1 cellular context compared by ENCODE assay signal in genomic region chr4:93084599-93085305, GRCh38.
A peak's percentile ranks its signal among the peaks of the same experiment; 100 is the strongest.
TF ChIP-seq lines count a peak whose summit lies in the region.

No MANE protein-coding gene starts in this region.

TF ChIP-seq in H1, 55 proteins besides CTCF, POLR2A, EP300 and RAD21:
- TF ChIP-seq, protein P1, sequence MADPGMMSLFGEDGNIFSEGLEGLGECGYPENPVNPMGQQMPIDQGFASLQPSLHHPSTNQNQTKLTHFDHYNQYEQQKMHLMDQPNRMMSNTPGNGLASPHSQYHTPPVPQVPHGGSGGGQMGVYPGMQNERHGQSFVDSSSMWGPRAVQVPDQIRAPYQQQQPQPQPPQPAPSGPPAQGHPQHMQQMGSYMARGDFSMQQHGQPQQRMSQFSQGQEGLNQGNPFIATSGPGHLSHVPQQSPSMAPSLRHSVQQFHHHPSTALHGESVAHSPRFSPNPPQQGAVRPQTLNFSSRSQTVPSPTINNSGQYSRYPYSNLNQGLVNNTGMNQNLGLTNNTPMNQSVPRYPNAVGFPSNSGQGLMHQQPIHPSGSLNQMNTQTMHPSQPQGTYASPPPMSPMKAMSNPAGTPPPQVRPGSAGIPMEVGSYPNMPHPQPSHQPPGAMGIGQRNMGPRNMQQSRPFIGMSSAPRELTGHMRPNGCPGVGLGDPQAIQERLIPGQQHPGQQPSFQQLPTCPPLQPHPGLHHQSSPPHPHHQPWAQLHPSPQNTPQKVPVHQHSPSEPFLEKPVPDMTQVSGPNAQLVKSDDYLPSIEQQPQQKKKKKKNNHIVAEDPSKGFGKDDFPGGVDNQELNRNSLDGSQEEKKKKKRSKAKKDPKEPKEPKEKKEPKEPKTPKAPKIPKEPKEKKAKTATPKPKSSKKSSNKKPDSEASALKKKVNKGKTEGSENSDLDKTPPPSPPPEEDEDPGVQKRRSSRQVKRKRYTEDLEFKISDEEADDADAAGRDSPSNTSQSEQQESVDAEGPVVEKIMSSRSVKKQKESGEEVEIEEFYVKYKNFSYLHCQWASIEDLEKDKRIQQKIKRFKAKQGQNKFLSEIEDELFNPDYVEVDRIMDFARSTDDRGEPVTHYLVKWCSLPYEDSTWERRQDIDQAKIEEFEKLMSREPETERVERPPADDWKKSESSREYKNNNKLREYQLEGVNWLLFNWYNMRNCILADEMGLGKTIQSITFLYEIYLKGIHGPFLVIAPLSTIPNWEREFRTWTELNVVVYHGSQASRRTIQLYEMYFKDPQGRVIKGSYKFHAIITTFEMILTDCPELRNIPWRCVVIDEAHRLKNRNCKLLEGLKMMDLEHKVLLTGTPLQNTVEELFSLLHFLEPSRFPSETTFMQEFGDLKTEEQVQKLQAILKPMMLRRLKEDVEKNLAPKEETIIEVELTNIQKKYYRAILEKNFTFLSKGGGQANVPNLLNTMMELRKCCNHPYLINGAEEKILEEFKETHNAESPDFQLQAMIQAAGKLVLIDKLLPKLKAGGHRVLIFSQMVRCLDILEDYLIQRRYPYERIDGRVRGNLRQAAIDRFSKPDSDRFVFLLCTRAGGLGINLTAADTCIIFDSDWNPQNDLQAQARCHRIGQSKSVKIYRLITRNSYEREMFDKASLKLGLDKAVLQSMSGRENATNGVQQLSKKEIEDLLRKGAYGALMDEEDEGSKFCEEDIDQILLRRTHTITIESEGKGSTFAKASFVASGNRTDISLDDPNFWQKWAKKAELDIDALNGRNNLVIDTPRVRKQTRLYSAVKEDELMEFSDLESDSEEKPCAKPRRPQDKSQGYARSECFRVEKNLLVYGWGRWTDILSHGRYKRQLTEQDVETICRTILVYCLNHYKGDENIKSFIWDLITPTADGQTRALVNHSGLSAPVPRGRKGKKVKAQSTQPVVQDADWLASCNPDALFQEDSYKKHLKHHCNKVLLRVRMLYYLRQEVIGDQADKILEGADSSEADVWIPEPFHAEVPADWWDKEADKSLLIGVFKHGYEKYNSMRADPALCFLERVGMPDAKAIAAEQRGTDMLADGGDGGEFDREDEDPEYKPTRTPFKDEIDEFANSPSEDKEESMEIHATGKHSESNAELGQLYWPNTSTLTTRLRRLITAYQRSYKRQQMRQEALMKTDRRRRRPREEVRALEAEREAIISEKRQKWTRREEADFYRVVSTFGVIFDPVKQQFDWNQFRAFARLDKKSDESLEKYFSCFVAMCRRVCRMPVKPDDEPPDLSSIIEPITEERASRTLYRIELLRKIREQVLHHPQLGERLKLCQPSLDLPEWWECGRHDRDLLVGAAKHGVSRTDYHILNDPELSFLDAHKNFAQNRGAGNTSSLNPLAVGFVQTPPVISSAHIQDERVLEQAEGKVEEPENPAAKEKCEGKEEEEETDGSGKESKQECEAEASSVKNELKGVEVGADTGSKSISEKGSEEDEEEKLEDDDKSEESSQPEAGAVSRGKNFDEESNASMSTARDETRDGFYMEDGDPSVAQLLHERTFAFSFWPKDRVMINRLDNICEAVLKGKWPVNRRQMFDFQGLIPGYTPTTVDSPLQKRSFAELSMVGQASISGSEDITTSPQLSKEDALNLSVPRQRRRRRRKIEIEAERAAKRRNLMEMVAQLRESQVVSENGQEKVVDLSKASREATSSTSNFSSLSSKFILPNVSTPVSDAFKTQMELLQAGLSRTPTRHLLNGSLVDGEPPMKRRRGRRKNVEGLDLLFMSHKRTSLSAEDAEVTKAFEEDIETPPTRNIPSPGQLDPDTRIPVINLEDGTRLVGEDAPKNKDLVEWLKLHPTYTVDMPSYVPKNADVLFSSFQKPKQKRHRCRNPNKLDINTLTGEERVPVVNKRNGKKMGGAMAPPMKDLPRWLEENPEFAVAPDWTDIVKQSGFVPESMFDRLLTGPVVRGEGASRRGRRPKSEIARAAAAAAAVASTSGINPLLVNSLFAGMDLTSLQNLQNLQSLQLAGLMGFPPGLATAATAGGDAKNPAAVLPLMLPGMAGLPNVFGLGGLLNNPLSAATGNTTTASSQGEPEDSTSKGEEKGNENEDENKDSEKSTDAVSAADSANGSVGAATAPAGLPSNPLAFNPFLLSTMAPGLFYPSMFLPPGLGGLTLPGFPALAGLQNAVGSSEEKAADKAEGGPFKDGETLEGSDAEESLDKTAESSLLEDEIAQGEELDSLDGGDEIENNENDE (IDR thresholded peaks at IDR 0.05; ENCODE audit: insufficient replicate concordance, low read length): peak; percentile 10
- TF ChIP-seq GTF2F1 (IDR thresholded peaks at IDR 0.05; ENCODE audit: borderline replicate concordance, low read depth, low read length) (no peak), CBX5 (IDR thresholded peaks at IDR 0.05; ENCODE audit: low read depth, low read length) (no peak), SIN3A (conservative IDR thresholded peaks at IDR 0.05 in 1 of 2, IDR thresholded peaks at IDR 0.05 in 1 of 2; ENCODE audit: low read depth in 1 of 2, low read length in 2 of 2) (0 out of 4 replicates have a peak, but pooled peaks of 1 of the 2 experiments have one; percentile 21), HDAC6 (IDR thresholded peaks at IDR 0.05; ENCODE audit: low read depth, low read length) (no peak), CHD2 (IDR thresholded peaks at IDR 0.05; ENCODE audit: low read length) (no peak), YY1 (IDR thresholded peaks at IDR 0.05; ENCODE audit: low read depth, low read length) (peak; percentile 44; the same call in 1 of the 2 replicates), SP1 (IDR thresholded peaks at IDR 0.05; ENCODE audit: low read depth, low read length) (no peak), GABPA (IDR thresholded peaks at IDR 0.05; ENCODE audit: borderline replicate concordance, insufficient read depth, low read length) (no peak), JUND (IDR thresholded peaks at IDR 0.05; ENCODE audit: low read length) (no peak), TEAD4 (IDR thresholded peaks at IDR 0.05; ENCODE audit: low read depth, low read length) (peak; percentile 82), BRCA1 (IDR thresholded peaks at IDR 0.05; ENCODE audit: low read depth, low read length) (no peak), CBX8 (IDR thresholded peaks at IDR 0.05; ENCODE audit: borderline replicate concordance, low read depth, low read length) (no peak), CEBPB (IDR thresholded peaks at IDR 0.05; ENCODE audit: low read depth, low read length) (peak; percentile 47; the same call in 1 of the 2 replicates)
